19 cellular contexts compared by ENCODE assay signal in the genomic region with DNA sequence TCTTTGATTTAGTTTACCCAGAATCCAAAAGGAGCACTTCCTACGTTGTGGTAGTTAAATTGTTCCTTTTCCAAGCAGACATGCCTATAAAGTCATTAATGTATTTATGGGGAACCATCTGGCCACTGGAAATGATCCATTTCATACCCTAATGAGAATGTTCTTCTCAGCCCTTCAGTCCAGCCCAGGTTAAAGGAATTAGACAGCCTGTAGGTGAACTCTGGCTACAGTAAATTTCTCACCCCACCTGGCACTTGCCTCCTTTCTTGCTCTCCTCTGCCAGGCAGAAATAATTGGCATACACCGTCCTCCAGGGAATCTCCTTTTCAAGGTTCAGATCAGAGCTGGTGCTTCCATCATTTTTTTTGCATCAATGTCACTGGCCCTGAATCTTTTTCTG.
A peak's percentile ranks its signal among the peaks of the same experiment; 100 is the strongest.
DNase-seq lines count a peak whose midpoint lies in the region; ATAC-seq and TF ChIP-seq lines count a peak whose summit lies in the region.
"Had no signal": no experiment of that assay in that cellular context is flagged by ENCODE, and none has a peak within 500 bp of the region (broad histone marks: within the 10 kb centered on the region; RNA-seq: fewer than 3 reads in every experiment).

No MANE protein-coding gene starts in this region.

- H4K20me1 ChIP-seq in hepatocyte (ENCODE audit: insufficient read depth, poor library complexity, severe bottlenecking), result no peaks in the 10 kb centered on the region

- H3K27ac ChIP-seq in hepatocyte (peak overlapping the region; percentile 90), stomach smooth muscle (ENCODE audit: low read length) (peak overlapping the region; percentile 96)
- no peak overlapping the region for H3K27ac ChIP-seq in CD4-positive, alpha-beta memory T cell (ENCODE audit: low read depth, low read length)
- H3K27ac ChIP-seq: HL-60 had no signal

- no peaks in the 10 kb centered on the region for H3K27me3 ChIP-seq in hepatocyte
- H3K27me3 ChIP-seq in stomach smooth muscle (ENCODE audit: control insufficient read depth in 1 of 2, insufficient read depth in 2 of 2, low read length in 2 of 2), result no peaks in the 10 kb centered on the region
- no peaks in the 10 kb centered on the region for H3K27me3 ChIP-seq in CD4-positive, alpha-beta memory T cell (ENCODE audit: insufficient read depth, low read length)

- H3K9me3 Mint-ChIP-seq in CD4-positive, alpha-beta memory T cell, result peaks cover 0 to 6% (median 2%) of the 10 kb centered on the region in 8 donors

- H3K4me3 ChIP-seq in hepatocyte (no peak overlapping the region), stomach smooth muscle (ENCODE audit: low read length in 2 of 2) (no peak overlapping the region)
- H3K4me3 ChIP-seq in CD4-positive, alpha-beta memory T cell (ENCODE audit: low read length in 2 of 2), result no peak overlapping the region
- H3K4me3 ChIP-seq: lung had no signal

- CTCF ChIA-PET in CD4-positive, alpha-beta memory T cell (lab: Charles Lee; ENCODE audit: partially characterized antibody), result no interaction called here

- H3K9me3 ChIP-seq in hepatocyte (ENCODE audit: low read depth), result no peaks in the 10 kb centered on the region
- H3K9me3 ChIP-seq in stomach smooth muscle (ENCODE audit: control insufficient read depth in 2 of 2, low read length in 2 of 2), result no peaks in the 10 kb centered on the region
- no peaks in the 10 kb centered on the region for H3K9me3 ChIP-seq in CD4-positive, alpha-beta memory T cell (ENCODE audit: control insufficient read depth in 1 of 2, low read length in 2 of 2)

- H3K9ac ChIP-seq in stomach smooth muscle (ENCODE audit: low read length in 2 of 2), result peak overlapping the region; percentile 25 to 62

- H2AFZ ChIP-seq in hepatocyte, result no peak overlapping the region

- H3K9me2 ChIP-seq in hepatocyte (replicated peaks; ENCODE audit: insufficient read depth), result no peaks in the 10 kb centered on the region

- peaks cover 0 to 5% (median 2%) of the 10 kb centered on the region in 4 donors for H3K4me1 Mint-ChIP-seq in CD4-positive, alpha-beta memory T cell

- H3K27me3 Mint-ChIP-seq in CD4-positive, alpha-beta memory T cell, result peaks cover 2 to 4% of the 10 kb centered on the region in 2 donors

- intact Hi-C loops in CD4-positive, alpha-beta memory T cell (cut with micrococcal nuclease), result no loop called here

- H3K79me2 ChIP-seq in hepatocyte, result peaks cover 11% of the 10 kb centered on the region

- ATAC-seq in GM19023 (IDR thresholded peaks at IDR 0.05; ENCODE audit: unreplicated experiment), result no peak
- ATAC-seq: activated naive CD4-positive, alpha-beta T cell treated with anti-CD3 and anti-CD28 coated beads, Interleukin-2, amount 50 U/mL, for 72 hours; esophagus mucosa had no signal

- POLR2A ChIA-PET in CD4-positive, alpha-beta memory T cell (lab: Charles Lee; ENCODE audit: partially characterized antibody), result no interaction called here

- H3K36me3 ChIP-seq in hepatocyte (replicated peaks; ENCODE audit: insufficient read depth, low read depth), result no peaks in the 10 kb centered on the region
- peaks cover 0 to 8% of the 10 kb centered on the region in 2 donors for H3K36me3 ChIP-seq in stomach smooth muscle (ENCODE audit: control insufficient read depth in 2 of 2, insufficient read depth in 2 of 2, low read length in 2 of 2)
- H3K36me3 ChIP-seq in CD4-positive, alpha-beta memory T cell (ENCODE audit: insufficient read depth, low read length), result no peaks in the 10 kb centered on the region

- no peak overlapping the region for H3K4me3 Mint-ChIP-seq in CD4-positive, alpha-beta memory T cell
- H3K4me3 Mint-ChIP-seq: activated T-cell treated with anti-CD3 and anti-CD28 coated beads, Interleukin-2, amount 50 U/mL, for 24 hours had no signal

- H3K36me3 Mint-ChIP-seq in CD4-positive, alpha-beta memory T cell, result no peaks in the 10 kb centered on the region

- DNase-seq in HCEC 1CT (peak; percentile 1), NCI-H446 treated with DMSO at 0.1 percent for 48 hours (lab: John Stamatoyannopoulos, UW) (peak; percentile 78), hepatocyte (ENCODE audit: low spot score) (no peak)
- no peak for DNase-seq in CD4-positive, alpha-beta memory T cell
- DNase-seq in activated naive CD4-positive, alpha-beta T cell (lab: John Stamatoyannopoulos, UW), result no peak
- DNase-seq: activated T-cell treated with anti-CD3 and anti-CD28 coated beads, Interleukin-2, amount 50 U/mL, for 24 hours; AML-193; Calu3; GF-D8; GOT3; immature natural killer cell; RPMI8226; stimulated activated CD4-positive, alpha-beta T cell treated with anti-CD3 and anti-CD28 coated beads, Interleukin-15, amount 100 ng/mL, for 24 hours had no signal

- 95% methylated on average over 2 of the region's 2 CpGs for WGBS in hepatocyte (ENCODE audit: low lambda C conversion rate, missing lambda C conversion rate)

- no peak for TF ChIP-seq CTCF in hepatocyte (IDR thresholded peaks at IDR 0.05; ENCODE audit: poor library complexity)

- no peak overlapping the region for H3K27ac Mint-ChIP-seq in CD4-positive, alpha-beta memory T cell
- H3K27ac Mint-ChIP-seq: activated naive CD4-positive, alpha-beta T cell treated with anti-CD3 and anti-CD28 coated beads, Interleukin-2, amount 50 U/mL, for 72 hours; activated T-cell treated with anti-CD3 and anti-CD28 coated beads, Interleukin-2, amount 50 U/mL, for 24 hours had no signal

- H3K4me2 ChIP-seq in hepatocyte, result no peak overlapping the region

- peaks cover 63% of the 10 kb centered on the region for H3K4me1 ChIP-seq in hepatocyte (ENCODE audit: insufficient read depth)
- peaks cover 60% of the 10 kb centered on the region for H3K4me1 ChIP-seq in stomach smooth muscle (ENCODE audit: control insufficient read depth, insufficient read depth, low read length)
- H3K4me1 ChIP-seq in CD4-positive, alpha-beta memory T cell (ENCODE audit: insufficient read depth, low read length), result no peaks in the 10 kb centered on the region

Comparison
In these comparisons a context has a peak if more than half of its experiments do, and no peak if none do; other contexts are left out.
1. DNase-seq: peak in HCEC 1CT (single experiment) and NCI-H446 treated with DMSO at 0.1 percent for 48 hours (single experiment); none in hepatocyte (single experiment), CD4-positive, alpha-beta memory T cell (0 of 5) and activated naive CD4-positive, alpha-beta T cell (0 of 4).